ENCODE assay signal across 18 cellular contexts in genomic region chr18:8413751-8414150, GRCh38.
A peak's percentile ranks its signal among the peaks of the same experiment; 100 is the strongest.
DNase-seq lines count a peak whose midpoint lies in the region; ATAC-seq, FAIRE-seq and TF ChIP-seq lines count a peak whose summit lies in the region.
"Had no signal": no experiment of that assay in that cellular context is flagged by ENCODE, and none has a peak within 500 bp of the region (broad histone marks: within the 10 kb centered on the region; RNA-seq: fewer than 3 reads in every experiment).

No MANE protein-coding gene starts in this region.

- no peak for TF ChIP-seq CTCF in astrocyte (IDR thresholded peaks at IDR 0.05; ENCODE audit: insufficient read depth, low read depth, low read length)
- no peak for TF ChIP-seq CTCF in endodermal cell (conservative IDR thresholded peaks at IDR 0.05)
- TF ChIP-seq CTCF in WTC11 (IDR thresholded peaks at IDR 0.05): no peak
- no peak for TF ChIP-seq CTCF in lower leg skin (IDR thresholded peaks at IDR 0.05)

- H4K12ac ChIP-seq in trophoblast cell (ENCODE audit: low read depth, low read length): no peak overlapping the region

- no peak overlapping the region for H3K14ac ChIP-seq in trophoblast cell (ENCODE audit: low read length)

- no peak for FAIRE-seq in astrocyte (lab: Jason Lieb, UNC)
- FAIRE-seq: G401.6, GM12891, HepG2 had no signal

- no peaks in the 10 kb centered on the region for H3K36me3 ChIP-seq in astrocyte (ENCODE audit: insufficient read depth, low read length)
- peaks cover 6% of the 10 kb centered on the region for H3K36me3 ChIP-seq in endodermal cell (ENCODE audit: control insufficient read depth, insufficient read depth, low read length)
- H3K36me3 ChIP-seq in trophoblast cell (ENCODE audit: control insufficient read depth in 1 of 2, insufficient read depth in 2 of 2, low read length in 2 of 2): peaks cover 0 to 2% of the 10 kb centered on the region in 2 experiments
- H3K36me3 ChIP-seq: BLaER1 treated with 17β-estradiol and CSF1 and Interleukin-3, amounts not matched to agents 10 nM and 100 nM had no signal

- H4K91ac ChIP-seq in trophoblast cell (ENCODE audit: low read depth, low read length): no peak overlapping the region

- no peak for TF ChIP-seq POLR2A in lower leg skin (IDR thresholded peaks at IDR 0.05)

- H2AFZ ChIP-seq in astrocyte (ENCODE audit: low read depth, low read length) (no peak overlapping the region), trophoblast cell (ENCODE audit: insufficient read depth, low read length, poor library complexity) (no peak overlapping the region)

- ATAC-seq in WTC11: no peak; the same call in 1 of the 2 replicates
- ATAC-seq: CD8-positive, alpha-beta T cell; HepG2 had no signal

- H4K8ac ChIP-seq in trophoblast cell (ENCODE audit: low read depth, low read length): no peak overlapping the region

- H3K4me1 Mint-ChIP-seq in astrocyte (ENCODE audit: low read depth, unreplicated experiment): peaks cover 16% of the 10 kb centered on the region
- peaks cover 9% of the 10 kb centered on the region for H3K4me1 Mint-ChIP-seq in endodermal cell
- H3K4me1 Mint-ChIP-seq in WTC11: no peaks in the 10 kb centered on the region
- H3K4me1 Mint-ChIP-seq: B cell, IgD-negative memory B cell had no signal

- H3K9ac ChIP-seq in astrocyte (ENCODE audit: low read length): no peak overlapping the region
- H3K9ac ChIP-seq in endodermal cell (ENCODE audit: extremely low read depth, low read length, poor library complexity, severe bottlenecking): no peak overlapping the region
- no peak overlapping the region for H3K9ac ChIP-seq in trophoblast cell (ENCODE audit: low read length)
- H3K9ac ChIP-seq: BLaER1 treated with 17β-estradiol and CSF1 and Interleukin-3, amounts not matched to agents 10 nM and 100 nM had no signal

- no peak overlapping the region for H2AK5ac ChIP-seq in trophoblast cell (ENCODE audit: low read length)

- H3K4me1 ChIP-seq in astrocyte (ENCODE audit: insufficient read depth, low read length) (no peaks in the 10 kb centered on the region), endodermal cell (ENCODE audit: control insufficient read depth, insufficient read depth, low read length) (no peaks in the 10 kb centered on the region), trophoblast cell (ENCODE audit: control insufficient read depth in 1 of 2, insufficient read depth in 2 of 2, low read length in 2 of 2) (peaks cover 2 to 13% of the 10 kb centered on the region in 2 experiments)

- H3K4me2 ChIP-seq in astrocyte (ENCODE audit: low read length) (no peak overlapping the region), trophoblast cell (ENCODE audit: low read length) (no peak overlapping the region)
- H3K4me2 ChIP-seq: BLaER1 treated with 17β-estradiol and CSF1 and Interleukin-3, amounts not matched to agents 10 nM and 100 nM had no signal

- peaks cover 15% of the 10 kb centered on the region for H3K36me3 Mint-ChIP-seq in astrocyte (ENCODE audit: low read depth, unreplicated experiment)
- peaks cover 17% of the 10 kb centered on the region for H3K36me3 Mint-ChIP-seq in endodermal cell (ENCODE audit: low read depth)
- peaks cover 31% of the 10 kb centered on the region for H3K36me3 Mint-ChIP-seq in WTC11
- H3K36me3 Mint-ChIP-seq: CD8-positive, alpha-beta T cell had no signal

- H3K27me3 Mint-ChIP-seq in astrocyte (ENCODE audit: low read depth, unreplicated experiment) (peaks cover 2% of the 10 kb centered on the region), endodermal cell (ENCODE audit: insufficient read depth) (peaks cover 13% of the 10 kb centered on the region), WTC11 (ENCODE audit: low read depth) (no peaks in the 10 kb centered on the region; the same call in 1 of the 2 replicates)

- H3K9me3 ChIP-seq in astrocyte (ENCODE audit: insufficient read depth, low read depth, low read length) (peaks cover 5% of the 10 kb centered on the region), endodermal cell (ENCODE audit: control insufficient read depth, low read length) (peaks cover 18% of the 10 kb centered on the region), trophoblast cell (ENCODE audit: insufficient read depth, low read depth, low read length) (peaks cover 8% of the 10 kb centered on the region)

- H2BK5ac ChIP-seq in trophoblast cell (ENCODE audit: low read depth, low read length, poor library complexity): no peak overlapping the region

- peaks cover 3% of the 10 kb centered on the region for H3K79me1 ChIP-seq in trophoblast cell (ENCODE audit: low read length)

- no peak overlapping the region for H3K18ac ChIP-seq in trophoblast cell (ENCODE audit: low read length)

- WGBS in endodermal cell (ENCODE audit: insufficient coverage in 1 of 2, insufficient read length in 1 of 2), 2 experiments: 80 to 88% methylated on average over 5 to 6 of the region's 6 CpGs
- no CpG with 5 or more reads among the region's 6 CpGs for WGBS in trophoblast cell (ENCODE audit: extremely low coverage, insufficient coverage, insufficient read length)
- 52 to 68% methylated on average over 6 of the region's 6 CpGs for WGBS in lower leg skin, 2 donors

- H3K79me2 ChIP-seq in astrocyte (ENCODE audit: insufficient read depth, low read length): no peaks in the 10 kb centered on the region
- H3K79me2 ChIP-seq in trophoblast cell (ENCODE audit: control insufficient read depth, insufficient read depth, low read length, poor library complexity): no peaks in the 10 kb centered on the region

- no peaks in the 10 kb centered on the region for H4K20me1 ChIP-seq in astrocyte (ENCODE audit: insufficient read depth, low read length)
- H4K20me1 ChIP-seq: BLaER1 treated with 17β-estradiol and CSF1 and Interleukin-3, amounts not matched to agents 10 nM and 100 nM had no signal

- DNase-seq in astrocyte (ENCODE audit: low read depth) (no peak), endodermal cell (peak; percentile 6), trophoblast cell (peak; percentile 78 to 91), WTC11 (ENCODE audit: low spot score) (no peak), lower leg skin (ENCODE audit: low spot score in 2 of 2) (no peak)
- no peak for DNase-seq in stimulated activated CD8-positive, alpha-beta memory T cell treated with anti-CD3 and anti-CD28 coated beads, Interleukin-4, amount 100 ng/mL, for 48 hours
- DNase-seq: Calu3; CD8-positive, alpha-beta T cell; DMS79 treated with DMSO at 0.1 percent for 48 hours; EL; GOT3; H9 had no signal

- H3K9me3 Mint-ChIP-seq in astrocyte (ENCODE audit: unreplicated experiment) (peaks cover 26% of the 10 kb centered on the region), endodermal cell (peaks cover 26% of the 10 kb centered on the region), WTC11 (peaks cover 48% of the 10 kb centered on the region)

- H3K27me3 ChIP-seq in astrocyte (ENCODE audit: insufficient read depth, low read length) (no peaks in the 10 kb centered on the region), endodermal cell (ENCODE audit: control insufficient read depth, insufficient read depth, low read length, poor library complexity, severe bottlenecking) (no peaks in the 10 kb centered on the region), trophoblast cell (ENCODE audit: insufficient read depth, low read length) (no peaks in the 10 kb centered on the region)
- H3K27me3 ChIP-seq: BLaER1 treated with 17β-estradiol and CSF1 and Interleukin-3, amounts not matched to agents 10 nM and 100 nM had no signal

- H3K4me3 Mint-ChIP-seq in astrocyte (ENCODE audit: unreplicated experiment): peak overlapping the region; percentile 42
- no peak overlapping the region for H3K4me3 Mint-ChIP-seq in endodermal cell
- no peak overlapping the region for H3K4me3 Mint-ChIP-seq in WTC11
- H3K4me3 Mint-ChIP-seq: B cell; CD8-positive, alpha-beta T cell; H9; IgD-negative memory B cell had no signal

- H3K4me3 ChIP-seq in astrocyte (ENCODE audit: insufficient read depth, low read depth, low read length): no peak overlapping the region
- no peak overlapping the region for H3K4me3 ChIP-seq in endodermal cell (ENCODE audit: low read length)
- no peak overlapping the region for H3K4me3 ChIP-seq in trophoblast cell (ENCODE audit: low read depth, low read length)
- H3K4me3 ChIP-seq in lower leg skin (ENCODE audit: low read depth, poor library complexity, severe bottlenecking): no peak overlapping the region
- H3K4me3 ChIP-seq: BLaER1 treated with 17β-estradiol and CSF1 and Interleukin-3, amounts not matched to agents 10 nM and 100 nM had no signal

- no peak overlapping the region for H3K23ac ChIP-seq in trophoblast cell (ENCODE audit: low read length)

- CTCF ChIA-PET in WTC11 (lab: Charles Lee): no interaction called here

- H3K27ac Mint-ChIP-seq in astrocyte (ENCODE audit: unreplicated experiment) (no peak overlapping the region), endodermal cell (no peak overlapping the region), WTC11 (no peak overlapping the region)
- H3K27ac Mint-ChIP-seq: B cell; CD8-positive, alpha-beta T cell; H9; IgD-negative memory B cell had no signal

- H3K4ac ChIP-seq in trophoblast cell (ENCODE audit: low read depth, low read length): no peak overlapping the region

- H2BK120ac ChIP-seq in trophoblast cell (ENCODE audit: insufficient read depth, low read length, poor library complexity): no peak overlapping the region

- intact Hi-C loops in lower leg skin (cut with DNase I; ENCODE audit: low total_unique reads): loop anchor here (10.0 kb wide), 1 partner anchor 791 kb away; no protein-coding TSS in a partner anchor

- H3K27ac ChIP-seq in astrocyte (ENCODE audit: low read depth, low read length) (no peak overlapping the region), endodermal cell (ENCODE audit: low read depth, low read length) (no peak overlapping the region), trophoblast cell (ENCODE audit: low read depth, low read length) (peak overlapping the region; percentile 50)
- H3K27ac ChIP-seq: BLaER1 treated with 17β-estradiol and CSF1 and Interleukin-3, amounts not matched to agents 10 nM and 100 nM had no signal

- POLR2A ChIA-PET in WTC11 (lab: Charles Lee): no interaction called here

- no peak overlapping the region for H2BK12ac ChIP-seq in trophoblast cell (ENCODE audit: low read length)

TF ChIP-seq in WTC11, 78 proteins besides CTCF, POLR2A, EP300 and RAD21 (continues in another document):
- TF ChIP-seq TEAD4 (CRISPR knock-in tag; IDR thresholded peaks at IDR 0.05) (no peak), ETV6 (CRISPR knock-in tag; IDR thresholded peaks at IDR 0.05) (no peak), ZNF219 (CRISPR knock-in tag; IDR thresholded peaks at IDR 0.05; ENCODE audit: borderline replicate concordance) (no peak)

Comparison
In these comparisons a context has a peak if more than half of its experiments do, and no peak if none do; other contexts are left out.
1. DNase-seq: peak in endodermal cell (single experiment) and trophoblast cell (2 of 2); none in astrocyte (single experiment), WTC11 (single experiment), lower leg skin (0 of 2) and stimulated activated CD8-positive, alpha-beta memory T cell treated with anti-CD3 and anti-CD28 coated beads, Interleukin-4, amount 100 ng/mL, for 48 hours (single experiment).